In genomic region chr5:154103223-154103622, GRCh38 we compare ENCODE assay signal across 2 cellular contexts.
TF ChIP-seq lines count a peak whose summit lies in the region.

No MANE protein-coding gene starts in this region.

TF ChIP-seq in IMR-90, 13 proteins besides CTCF, POLR2A, EP300 and RAD21:
- TF ChIP-seq RFX5 (IDR thresholded peaks at IDR 0.05; ENCODE audit: low read depth, low read length) (no peak), MAZ (IDR thresholded peaks at IDR 0.05; ENCODE audit: borderline replicate concordance, low read depth, low read length) (no peak), CEBPB (IDR thresholded peaks at IDR 0.05; ENCODE audit: low read depth, low read length) (0 out of 2 replicates have a peak, but pooled peaks have one; percentile 15)

TF ChIP-seq in K562, 482 proteins besides CTCF, POLR2A, EP300 and RAD21:
- no peak for TF ChIP-seq ZNF696 (CRISPR knock-in tag; conservative IDR thresholded peaks at IDR 0.05)
- TF ChIP-seq CEBPG (CRISPR knock-in tag; IDR thresholded peaks at IDR 0.05): peak; percentile 46; the same call in 1 of the 2 replicates
- peak in 1 of 2 experiments; percentile 43; a peak in 2 of 4 replicates for TF ChIP-seq CEBPG (tag; conservative IDR thresholded peaks at IDR 0.05 in 1 of 2, IDR thresholded peaks at IDR 0.05 in 1 of 2)
- TF ChIP-seq, protein P1, sequence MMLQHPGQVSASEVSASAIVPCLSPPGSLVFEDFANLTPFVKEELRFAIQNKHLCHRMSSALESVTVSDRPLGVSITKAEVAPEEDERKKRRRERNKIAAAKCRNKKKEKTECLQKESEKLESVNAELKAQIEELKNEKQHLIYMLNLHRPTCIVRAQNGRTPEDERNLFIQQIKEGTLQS (IDR thresholded peaks at IDR 0.05): peak; percentile 53
- TF ChIP-seq, protein P1 (CRISPR knock-in tag; conservative IDR thresholded peaks at IDR 0.05): no peak
- no peak for TF ChIP-seq SREBF2 (CRISPR knock-in tag; IDR thresholded peaks at IDR 0.05)
- TF ChIP-seq, protein P2, sequence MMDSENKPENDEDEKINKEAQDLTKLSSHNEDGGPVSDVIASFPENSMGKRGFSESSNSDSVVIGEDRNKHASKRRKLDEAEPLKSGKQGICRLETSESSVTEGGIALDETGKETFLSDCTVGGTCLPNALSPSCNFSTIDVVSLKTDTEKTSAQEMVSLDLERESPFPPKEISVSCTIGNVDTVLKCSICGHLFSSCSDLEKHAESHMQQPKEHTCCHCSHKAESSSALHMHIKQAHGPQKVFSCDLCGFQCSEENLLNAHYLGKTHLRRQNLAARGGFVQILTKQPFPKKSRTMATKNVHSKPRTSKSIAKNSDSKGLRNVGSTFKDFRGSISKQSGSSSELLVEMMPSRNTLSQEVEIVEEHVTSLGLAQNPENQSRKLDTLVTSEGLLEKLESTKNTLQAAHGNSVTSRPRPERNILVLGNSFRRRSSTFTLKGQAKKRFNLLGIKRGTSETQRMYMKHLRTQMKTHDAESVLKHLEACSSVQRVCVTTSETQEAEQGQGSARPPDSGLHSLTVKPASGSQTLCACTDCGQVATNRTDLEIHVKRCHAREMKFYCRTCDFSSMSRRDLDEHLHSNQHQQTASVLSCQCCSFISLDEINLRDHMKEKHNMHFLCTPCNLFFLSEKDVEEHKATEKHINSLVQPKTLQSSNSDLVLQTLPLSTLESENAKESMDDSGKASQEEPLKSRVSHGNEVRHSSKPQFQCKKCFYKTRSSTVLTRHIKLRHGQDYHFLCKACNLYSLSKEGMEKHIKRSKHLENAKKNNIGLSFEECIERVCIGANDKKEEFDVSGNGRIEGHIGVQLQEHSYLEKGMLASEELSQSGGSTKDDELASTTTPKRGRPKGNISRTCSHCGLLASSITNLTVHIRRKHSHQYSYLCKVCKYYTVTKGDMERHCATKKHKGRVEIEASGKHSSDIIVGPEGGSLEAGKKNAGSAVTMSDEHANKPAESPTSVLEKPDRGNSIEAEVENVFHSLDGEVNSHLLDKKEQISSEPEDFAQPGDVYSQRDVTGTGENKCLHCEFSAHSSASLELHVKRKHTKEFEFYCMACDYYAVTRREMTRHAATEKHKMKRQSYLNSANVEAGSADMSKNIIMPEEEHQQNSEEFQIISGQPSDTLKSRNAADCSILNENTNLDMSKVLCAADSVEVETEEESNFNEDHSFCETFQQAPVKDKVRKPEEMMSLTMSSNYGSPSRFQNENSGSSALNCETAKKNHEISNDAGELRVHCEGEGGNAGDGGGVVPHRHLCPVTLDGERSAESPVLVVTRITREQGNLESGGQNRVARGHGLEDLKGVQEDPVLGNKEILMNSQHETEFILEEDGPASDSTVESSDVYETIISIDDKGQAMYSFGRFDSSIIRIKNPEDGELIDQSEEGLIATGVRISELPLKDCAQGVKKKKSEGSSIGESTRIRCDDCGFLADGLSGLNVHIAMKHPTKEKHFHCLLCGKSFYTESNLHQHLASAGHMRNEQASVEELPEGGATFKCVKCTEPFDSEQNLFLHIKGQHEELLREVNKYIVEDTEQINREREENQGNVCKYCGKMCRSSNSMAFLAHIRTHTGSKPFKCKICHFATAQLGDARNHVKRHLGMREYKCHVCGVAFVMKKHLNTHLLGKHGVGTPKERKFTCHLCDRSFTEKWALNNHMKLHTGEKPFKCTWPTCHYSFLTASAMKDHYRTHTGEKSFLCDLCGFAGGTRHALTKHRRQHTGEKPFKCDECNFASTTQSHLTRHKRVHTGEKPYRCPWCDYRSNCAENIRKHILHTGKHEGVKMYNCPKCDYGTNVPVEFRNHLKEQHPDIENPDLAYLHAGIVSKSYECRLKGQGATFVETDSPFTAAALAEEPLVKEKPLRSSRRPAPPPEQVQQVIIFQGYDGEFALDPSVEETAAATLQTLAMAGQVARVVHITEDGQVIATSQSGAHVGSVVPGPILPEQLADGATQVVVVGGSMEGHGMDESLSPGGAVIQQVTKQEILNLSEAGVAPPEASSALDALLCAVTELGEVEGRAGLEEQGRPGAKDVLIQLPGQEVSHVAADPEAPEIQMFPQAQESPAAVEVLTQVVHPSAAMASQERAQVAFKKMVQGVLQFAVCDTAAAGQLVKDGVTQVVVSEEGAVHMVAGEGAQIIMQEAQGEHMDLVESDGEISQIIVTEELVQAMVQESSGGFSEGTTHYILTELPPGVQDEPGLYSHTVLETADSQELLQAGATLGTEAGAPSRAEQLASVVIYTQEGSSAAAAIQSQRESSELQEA (IDR thresholded peaks at IDR 0.05; ENCODE audit: low read depth): no peak
